ENCODE assay signal across 9 cellular contexts in genomic region chr19:19443902-19444693, GRCh38. TPM values are rescaled to one million over a fixed set of nuclear protein-coding genes. Genes with fewer than 3 reads are reported as not detected.
DNase-seq lines count a peak whose midpoint lies in the region; ATAC-seq and TF ChIP-seq lines count a peak whose summit lies in the region.
"Had no signal": no experiment of that assay in that cellular context is flagged by ENCODE, and none has a peak within 500 bp of the region (broad histone marks: within the 10 kb centered on the region; RNA-seq: fewer than 3 reads in every experiment).

No MANE protein-coding gene starts in this region.

- no peak for ATAC-seq in CD8-positive, alpha-beta T cell
- ATAC-seq in HG03432 (IDR thresholded peaks at IDR 0.05; ENCODE audit: unreplicated experiment): peak; percentile 8
- ATAC-seq in naive thymus-derived CD4-positive, alpha-beta T cell: no peak

- peaks cover 54% of the 10 kb centered on the region for H3K4me1 ChIP-seq in CD8-positive, alpha-beta T cell (ENCODE audit: insufficient read depth, low read length)
- peaks cover 48 to 59% of the 10 kb centered on the region in 2 donors for H3K4me1 ChIP-seq in naive thymus-derived CD4-positive, alpha-beta T cell (ENCODE audit: control insufficient read depth in 2 of 2, insufficient read depth in 2 of 2, low read length in 2 of 2)

- H3K9me3 Mint-ChIP-seq in CD8-positive, alpha-beta T cell: no peaks in the 10 kb centered on the region
- peaks cover 5% of the 10 kb centered on the region for H3K9me3 Mint-ChIP-seq in activated T-helper 2 cell treated with anti-CD3 and anti-CD28 coated beads, Interferon-gamma antibody, Interleukin-2, Interleukin-4, amounts not matched to agents 10 μg/mL and 5 μg/mL and 100 μg/mL, durations not matched to agents 14 hours and 24 hours and 36 hours
- no peaks in the 10 kb centered on the region for H3K9me3 Mint-ChIP-seq in naive thymus-derived CD4-positive, alpha-beta T cell
- no peaks in the 10 kb centered on the region for H3K9me3 Mint-ChIP-seq in Calu3 (ENCODE audit: low read depth, unreplicated experiment)

- no peak for TF ChIP-seq CTCF in CD8-positive, alpha-beta T cell (IDR thresholded peaks at IDR 0.05)
- no peak for TF ChIP-seq CTCF in Calu3 (IDR thresholded peaks at IDR 0.05; ENCODE audit: unreplicated experiment)

- POLR2A ChIA-PET in CD8-positive, alpha-beta T cell (lab: Charles Lee): interaction anchor here (0.7 to 1.9 kb wide), 3 partner anchors 8 to 39 kb away, joined by 3 to 6 read pairs (median 3); partner anchors contain the start of gene GATAD2A
- POLR2A ChIA-PET in naive thymus-derived CD4-positive, alpha-beta T cell (lab: Charles Lee): interaction anchor here (0.5 to 1.6 kb wide), 8 partner anchors 11 to 45 kb away, joined by 3 to 7 read pairs (median 4); partner anchors contain the start of gene GATAD2A

- H3K4me3 Mint-ChIP-seq in CD8-positive, alpha-beta T cell: no peak overlapping the region
- H3K4me3 Mint-ChIP-seq in activated T-helper 2 cell treated with anti-CD3 and anti-CD28 coated beads, Interferon-gamma antibody, Interleukin-2, Interleukin-4, amounts not matched to agents 10 μg/mL and 5 μg/mL and 100 μg/mL, durations not matched to agents 14 hours and 24 hours and 36 hours (ENCODE audit: low read depth): no peak overlapping the region
- H3K4me3 Mint-ChIP-seq in naive thymus-derived CD4-positive, alpha-beta T cell: peak overlapping the region in 7 of 10 donors; percentile 7 to 66 (median 48)
- no peak overlapping the region for H3K4me3 Mint-ChIP-seq in Calu3 (ENCODE audit: low read depth, unreplicated experiment)

- H3K36me3 ChIP-seq in CD8-positive, alpha-beta T cell (ENCODE audit: insufficient read depth, low read length): no peaks in the 10 kb centered on the region
- no peaks in the 10 kb centered on the region for H3K36me3 ChIP-seq in naive thymus-derived CD4-positive, alpha-beta T cell (ENCODE audit: control insufficient read depth in 2 of 3, insufficient read depth in 3 of 3, low read length in 3 of 3)

- no peaks in the 10 kb centered on the region for H3K27me3 Mint-ChIP-seq in CD8-positive, alpha-beta T cell (ENCODE audit: low read depth)
- no peaks in the 10 kb centered on the region for H3K27me3 Mint-ChIP-seq in activated T-helper 2 cell treated with anti-CD3 and anti-CD28 coated beads, Interferon-gamma antibody, Interleukin-2, Interleukin-4, amounts not matched to agents 10 μg/mL and 5 μg/mL and 100 μg/mL, durations not matched to agents 14 hours and 24 hours and 36 hours (ENCODE audit: low read depth)
- no peaks in the 10 kb centered on the region for H3K27me3 Mint-ChIP-seq in naive thymus-derived CD4-positive, alpha-beta T cell
- no peaks in the 10 kb centered on the region for H3K27me3 Mint-ChIP-seq in Calu3 (ENCODE audit: unreplicated experiment)

- DNase-seq in CD8-positive, alpha-beta T cell: no peak
- DNase-seq in activated T-helper 2 cell treated with anti-CD3 and anti-CD28 coated beads, Interferon-gamma antibody, Interleukin-2, Interleukin-4, amounts not matched to agents 10 μg/mL and 5 μg/mL and 100 μg/mL, durations not matched to agents 14 hours and 24 hours and 36 hours (ENCODE audit: low spot score): no peak
- no peak for DNase-seq in naive thymus-derived CD4-positive, alpha-beta T cell
- DNase-seq in AG08396 (ENCODE audit: low spot score) (no peak), Calu3 (no peak), NCI-H524 (lab: John Stamatoyannopoulos, UW) (no peak), HCEC 1CT (no peak)
- DNase-seq: SIG-M5 had no signal

- no peak overlapping the region for H3K27ac ChIP-seq in CD8-positive, alpha-beta T cell (ENCODE audit: low read depth, low read length)
- H3K27ac ChIP-seq in naive thymus-derived CD4-positive, alpha-beta T cell (ENCODE audit: low read depth, low read length): peak overlapping the region; percentile 49

- H3K27ac Mint-ChIP-seq in CD8-positive, alpha-beta T cell: peak overlapping the region; percentile 91
- H3K27ac Mint-ChIP-seq in activated T-helper 2 cell treated with anti-CD3 and anti-CD28 coated beads, Interferon-gamma antibody, Interleukin-2, Interleukin-4, amounts not matched to agents 10 μg/mL and 5 μg/mL and 100 μg/mL, durations not matched to agents 14 hours and 24 hours and 36 hours: peak overlapping the region; percentile 66
- H3K27ac Mint-ChIP-seq in naive thymus-derived CD4-positive, alpha-beta T cell: peak overlapping the region; percentile 38 to 92 (median 85)
- no peak overlapping the region for H3K27ac Mint-ChIP-seq in Calu3 (ENCODE audit: unreplicated experiment)

- H3K4me3 ChIP-seq in CD8-positive, alpha-beta T cell (ENCODE audit: low read depth, low read length): no peak overlapping the region
- no peak overlapping the region for H3K4me3 ChIP-seq in naive thymus-derived CD4-positive, alpha-beta T cell (ENCODE audit: low read length)

- intact Hi-C loops in CD8-positive, alpha-beta T cell (cut with DNase I, micrococcal nuclease): no loop called here
- intact Hi-C loops in activated T-helper 2 cell treated with anti-CD3 and anti-CD28 coated beads, Interferon-gamma antibody, Interleukin-2, Interleukin-4, amounts not matched to agents 10 μg/mL and 5 μg/mL and 100 μg/mL, durations not matched to agents 14 hours and 24 hours and 36 hours (cut with micrococcal nuclease): no loop called here
- intact Hi-C loops in naive thymus-derived CD4-positive, alpha-beta T cell (cut with micrococcal nuclease): loop anchor here (2.0 kb wide), 1 partner anchor 15 kb away; no protein-coding TSS in a partner anchor
- intact Hi-C loops in Calu3 (cut with micrococcal nuclease; ENCODE audit: unreplicated experiment): no loop called here

- H3K9me3 ChIP-seq in CD8-positive, alpha-beta T cell (ENCODE audit: low read length): no peaks in the 10 kb centered on the region
- H3K9me3 ChIP-seq in naive thymus-derived CD4-positive, alpha-beta T cell (ENCODE audit: control insufficient read depth in 2 of 3, low read length in 3 of 3): no peaks in the 10 kb centered on the region

- H3K4me1 Mint-ChIP-seq in CD8-positive, alpha-beta T cell (ENCODE audit: low read depth): peaks cover 80% of the 10 kb centered on the region
- peaks cover 53% of the 10 kb centered on the region for H3K4me1 Mint-ChIP-seq in activated T-helper 2 cell treated with anti-CD3 and anti-CD28 coated beads, Interferon-gamma antibody, Interleukin-2, Interleukin-4, amounts not matched to agents 10 μg/mL and 5 μg/mL and 100 μg/mL, durations not matched to agents 14 hours and 24 hours and 36 hours (ENCODE audit: low read depth)
- peaks cover 57 to 84% (median 73%) of the 10 kb centered on the region in 7 donors for H3K4me1 Mint-ChIP-seq in naive thymus-derived CD4-positive, alpha-beta T cell
- H3K4me1 Mint-ChIP-seq in Calu3 (ENCODE audit: low read depth, unreplicated experiment): peaks cover 21% of the 10 kb centered on the region

- BruUV-seq in Calu3 (replicated peaks; lab: Mats Ljungman, UMichigan): no TSS peak

- CTCF ChIA-PET in CD8-positive, alpha-beta T cell (lab: Charles Lee): interaction anchor here (0.5 to 2.0 kb wide), 6 partner anchors 10 to 488 kb away, joined by 3 to 5 read pairs (median 3); no protein-coding TSS in a partner anchor
- CTCF ChIA-PET in naive thymus-derived CD4-positive, alpha-beta T cell (lab: Charles Lee): interaction anchor here (1.0 to 1.2 kb wide), 2 partner anchors 18 to 46 kb away, joined by 3 read pairs; no protein-coding TSS in a partner anchor
- CTCF ChIA-PET in Calu3 (lab: Charles Lee): interaction anchor here (0.5 to 0.7 kb wide), 2 partner anchors 45 to 70 kb away, joined by 3 to 4 read pairs; no protein-coding TSS in a partner anchor

- peaks cover 24% of the 10 kb centered on the region for H3K36me3 Mint-ChIP-seq in CD8-positive, alpha-beta T cell
- peaks cover 34% of the 10 kb centered on the region for H3K36me3 Mint-ChIP-seq in activated T-helper 2 cell treated with anti-CD3 and anti-CD28 coated beads, Interferon-gamma antibody, Interleukin-2, Interleukin-4, amounts not matched to agents 10 μg/mL and 5 μg/mL and 100 μg/mL, durations not matched to agents 14 hours and 24 hours and 36 hours (ENCODE audit: low read depth)
- H3K36me3 Mint-ChIP-seq in naive thymus-derived CD4-positive, alpha-beta T cell: peaks cover 6 to 21% (median 17%) of the 10 kb centered on the region in 5 donors
- H3K36me3 Mint-ChIP-seq in Calu3 (ENCODE audit: insufficient read depth, unreplicated experiment): no peaks in the 10 kb centered on the region

- H3K27me3 ChIP-seq in CD8-positive, alpha-beta T cell (ENCODE audit: insufficient read depth, low read length): no peaks in the 10 kb centered on the region
- no peaks in the 10 kb centered on the region for H3K27me3 ChIP-seq in naive thymus-derived CD4-positive, alpha-beta T cell (ENCODE audit: control insufficient read depth in 2 of 2, insufficient read depth in 2 of 2, low read length in 2 of 2)

RNA-seq across cellular contexts. Expression of gene GATAD2A, which starts 38.6 kb away (rescaled TPM):
- 100 to 1,000 TPM; 135 to 142 TPM for total RNA-seq in CD8-positive, alpha-beta T cell
- total RNA-seq in activated T-helper 2 cell treated with anti-CD3 and anti-CD28 coated beads, Interferon-gamma antibody, Interleukin-2, Interleukin-4, amounts not matched to agents 10 μg/mL and 5 μg/mL and 100 μg/mL, durations not matched to agents 14 hours and 24 hours and 36 hours: 125 and 128 TPM in 2 replicates
- 100 to 1,000 TPM in 4 of 5 experiments, 10 to 100 TPM in 1; 97.9 to 123 (median 116) TPM for total RNA-seq in naive thymus-derived CD4-positive, alpha-beta T cell
- polyA plus RNA-seq in naive thymus-derived CD4-positive, alpha-beta T cell: 10 to 100 TPM; 11.3 to 25.7 TPM
- 79.8 and 83.7 TPM in 2 replicates for total RNA-seq in Calu3 (2022)

Comparison
In these comparisons a context has a peak if more than half of its experiments do, and no peak if none do; other contexts are left out.
1. H3K4me3 Mint-ChIP-seq: peak in naive thymus-derived CD4-positive, alpha-beta T cell (7 of 10); none in CD8-positive, alpha-beta T cell (single experiment), activated T-helper 2 cell treated with anti-CD3 and anti-CD28 coated beads, Interferon-gamma antibody, Interleukin-2, Interleukin-4, amounts not matched to agents 10 μg/mL and 5 μg/mL and 100 μg/mL, durations not matched to agents 14 hours and 24 hours and 36 hours (single experiment) and Calu3 (single experiment).
2. intact Hi-C loops: an anchor here in naive thymus-derived CD4-positive, alpha-beta T cell (2.0 kb wide); none called in CD8-positive, alpha-beta T cell, activated T-helper 2 cell treated with anti-CD3 and anti-CD28 coated beads, Interferon-gamma antibody, Interleukin-2, Interleukin-4, amounts not matched to agents 10 μg/mL and 5 μg/mL and 100 μg/mL, durations not matched to agents 14 hours and 24 hours and 36 hours and Calu3.